11 cellular contexts compared by ENCODE assay signal in genomic region chr13:111210082-111210481, GRCh38.
DNase-seq lines count a peak whose midpoint lies in the region; ATAC-seq and TF ChIP-seq lines count a peak whose summit lies in the region.
"Had no signal": no experiment of that assay in that cellular context is flagged by ENCODE, and none has a peak within 500 bp of the region (broad histone marks: within the 10 kb centered on the region; RNA-seq: fewer than 3 reads in every experiment).

No MANE protein-coding gene starts in this region.

- H3K36me3 ChIP-seq in H7 (replicated peaks; ENCODE audit: control insufficient read depth, insufficient read depth, low read length) (peaks cover 2% of the 10 kb centered on the region; the same call in 1 of the 2 replicates), hepatocyte (replicated peaks; ENCODE audit: insufficient read depth, low read depth) (no peaks in the 10 kb centered on the region), smooth muscle cell (ENCODE audit: low read depth) (no peaks in the 10 kb centered on the region)

- H3K9me3 ChIP-seq in hepatocyte (ENCODE audit: low read depth) (no peaks in the 10 kb centered on the region), smooth muscle cell (replicated peaks; ENCODE audit: low read depth) (no peaks in the 10 kb centered on the region)

- H3K4me2 ChIP-seq in hepatocyte: peak overlapping the region; percentile 56
- H3K4me2 ChIP-seq in smooth muscle cell: peak overlapping the region; percentile 80

- peaks cover 26% of the 10 kb centered on the region for H3K4me1 ChIP-seq in hepatocyte (ENCODE audit: insufficient read depth)
- H3K4me1 ChIP-seq in smooth muscle cell (ENCODE audit: low read depth): peaks cover 40% of the 10 kb centered on the region

- in situ Hi-C loops in astrocyte of the cerebellum (cut with HindIII; ENCODE audit: low sequenced_read_pairs): no loop called here
- in situ Hi-C loops in ACHN (cut with HindIII; ENCODE audit: low pct_ligation_motif_present, low pct_unique_long_range_greater_than_20kb, low sequenced_read_pairs): no loop called here

- peak overlapping the region; percentile 55 for H3K9ac ChIP-seq in smooth muscle cell (ENCODE audit: low read depth)

- H3K79me2 ChIP-seq in hepatocyte (peaks cover 96% of the 10 kb centered on the region), smooth muscle cell (ENCODE audit: low read depth) (peaks cover 60% of the 10 kb centered on the region)

- H3K27ac ChIP-seq in hepatocyte (peak overlapping the region; percentile 41), smooth muscle cell (ENCODE audit: low read depth) (peak overlapping the region; percentile 80)

- no peak overlapping the region for H3K4me3 ChIP-seq in H7 (ENCODE audit: insufficient read depth, low read depth, low read length)
- peak overlapping the region; percentile 1 for H3K4me3 ChIP-seq in astrocyte of the cerebellum (ENCODE audit: low read depth, low read length)
- H3K4me3 ChIP-seq in hepatocyte: no peak overlapping the region
- peak overlapping the region; percentile 21 for H3K4me3 ChIP-seq in smooth muscle cell

- no peak for ATAC-seq in HG02870 (IDR thresholded peaks at IDR 0.05; ENCODE audit: unreplicated experiment)
- ATAC-seq: natural killer cell had no signal

- H3K9me2 ChIP-seq in hepatocyte (replicated peaks; ENCODE audit: insufficient read depth): no peaks in the 10 kb centered on the region

- H2AFZ ChIP-seq in hepatocyte: no peak overlapping the region
- peak overlapping the region; percentile 28 for H2AFZ ChIP-seq in smooth muscle cell (ENCODE audit: low read depth)

- TF ChIP-seq CTCF in astrocyte of the cerebellum (IDR thresholded peaks at IDR 0.05; ENCODE audit: low read depth, low read length, missing control alignments) (no peak), hepatocyte (IDR thresholded peaks at IDR 0.05; ENCODE audit: poor library complexity) (no peak), smooth muscle cell (IDR thresholded peaks at IDR 0.05; ENCODE audit: borderline replicate concordance, insufficient read depth, poor library complexity, severe bottlenecking) (no peak)

- DNase-seq in H7 (peak; percentile 5), astrocyte of the cerebellum (ENCODE audit: low read depth) (no peak), hepatocyte (ENCODE audit: low spot score) (no peak), smooth muscle cell (lab: John Stamatoyannopoulos, UW; ENCODE audit: unreplicated experiment) (no peak), NCI-H1048 (lab: John Stamatoyannopoulos, UW) (no peak), ACHN (no peak)
- DNase-seq in activated CD4-positive, alpha-beta T cell treated with anti-CD3 and anti-CD28 coated beads, Interleukin-2, amount 50 U/mL, for 1 hour: no peak
- DNase-seq: CD8-positive, alpha-beta memory T cell; natural killer cell; NCI-H510A treated with DMSO at 0.1 percent for 48 hours had no signal

- WGBS in hepatocyte (ENCODE audit: low lambda C conversion rate, missing lambda C conversion rate): 81% methylated on average over 4 of the region's 4 CpGs
- WGBS in smooth muscle cell (ENCODE audit: low lambda C conversion rate): 72% methylated on average over 4 of the region's 4 CpGs

- H3K27me3 ChIP-seq in H7 (ENCODE audit: control insufficient read depth, insufficient read depth, low read length): no peaks in the 10 kb centered on the region
- no peaks in the 10 kb centered on the region for H3K27me3 ChIP-seq in hepatocyte
- no peaks in the 10 kb centered on the region for H3K27me3 ChIP-seq in smooth muscle cell (ENCODE audit: low read depth)

- peaks cover 6% of the 10 kb centered on the region for H3F3A ChIP-seq in smooth muscle cell (ENCODE audit: low read depth)

- H4K20me1 ChIP-seq in hepatocyte (ENCODE audit: insufficient read depth, poor library complexity, severe bottlenecking): peaks cover 61% of the 10 kb centered on the region
- H4K20me1 ChIP-seq in smooth muscle cell (ENCODE audit: low read depth): peaks cover 92% of the 10 kb centered on the region

Comparison
In these comparisons a context has a peak if more than half of its experiments do, and no peak if none do; other contexts are left out.
1. H3K4me3 ChIP-seq: peak in astrocyte of the cerebellum (single experiment) and smooth muscle cell (single experiment); none in H7 (single experiment) and hepatocyte (single experiment).